Comparison of ENCODE assay signal across 1 cellular context in the genomic region with DNA sequence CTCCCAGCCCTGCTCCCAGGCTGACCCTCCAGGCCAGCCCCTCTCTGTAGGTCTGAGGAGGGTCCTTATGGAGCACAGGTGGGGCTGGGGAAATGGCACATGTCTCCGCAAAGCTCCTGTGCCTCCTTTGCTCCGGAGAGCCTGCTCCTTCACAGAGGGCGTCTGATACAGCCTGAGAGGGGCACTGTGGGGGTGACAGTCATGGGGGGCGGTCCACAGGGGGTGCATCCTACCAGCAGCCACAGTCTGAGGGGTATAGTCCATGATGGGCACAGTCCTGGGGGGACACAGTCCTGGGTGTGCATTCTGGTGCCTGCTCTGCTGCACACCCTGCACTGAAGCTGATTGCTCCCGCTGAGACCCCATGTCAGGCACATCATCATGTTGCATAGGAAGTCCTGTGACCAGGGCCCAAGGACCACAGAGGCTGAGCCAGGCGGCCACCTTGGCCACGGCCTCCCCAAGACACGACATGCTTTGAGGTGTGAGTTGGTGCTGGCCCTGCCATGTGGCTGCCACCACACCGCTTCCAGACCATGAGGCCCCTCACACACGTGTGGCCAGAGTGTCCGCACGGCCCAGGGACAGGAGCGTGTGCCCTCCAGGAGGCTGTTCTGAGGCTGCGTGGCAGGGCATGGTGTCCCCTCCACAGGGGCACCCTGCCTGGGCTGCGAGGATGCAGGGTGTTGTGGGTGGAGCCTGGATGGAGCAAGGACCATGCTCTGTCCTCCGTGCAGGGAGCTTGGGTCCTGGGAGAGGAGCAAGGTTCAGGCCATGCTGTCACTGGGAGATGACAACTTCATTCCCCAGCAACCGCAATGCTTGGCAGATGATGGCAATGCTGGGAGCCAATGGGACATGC.
TF ChIP-seq lines count a peak whose summit lies in the region.

No MANE protein-coding gene starts in this region.

TF ChIP-seq in H1, 55 proteins besides CTCF, POLR2A, EP300 and RAD21:
- TF ChIP-seq SAP30 (IDR thresholded peaks at IDR 0.05; ENCODE audit: insufficient read depth, insufficient replicate concordance, low read length) (no peak), SIX5 (IDR thresholded peaks at IDR 0.05; ENCODE audit: low read depth, low read length) (no peak), CBX8 (IDR thresholded peaks at IDR 0.05; ENCODE audit: borderline replicate concordance, low read depth, low read length) (no peak), BACH1 (IDR thresholded peaks at IDR 0.05; ENCODE audit: low read length) (no peak), GTF2F1 (IDR thresholded peaks at IDR 0.05; ENCODE audit: borderline replicate concordance, low read depth, low read length) (no peak), TAF7 (optimal IDR thresholded peaks at IDR 0.05; ENCODE audit: borderline replicate concordance, low read depth, low read length) (no peak)
